Comparison of ENCODE assay signal across 27 cellular contexts in genomic region chr11:68224606-68225005, GRCh38.
"Had no signal": no experiment of that assay in that cellular context is flagged by ENCODE, and none has a peak within 500 bp of the region (broad histone marks: within the 10 kb centered on the region; RNA-seq: fewer than 3 reads in every experiment).

No MANE protein-coding gene starts in this region.

- H3K36me3 Mint-ChIP-seq: mesothelial cell of epicardium had no signal

- FAIRE-seq: colon, endometrium, islet of Langerhans, keratinocyte had no signal

- H3K4me1 ChIP-seq: esophagus squamous epithelium, gastrocnemius medialis, left lung, lower lobe of right lung had no signal

- H3K27ac ChIP-seq: coronary artery, epithelial cell of prostate, esophagus squamous epithelium, gastrocnemius medialis, hepatocyte, left lung, lower lobe of right lung had no signal

- H3K4me2 ChIP-seq: hepatocyte had no signal

- H2AFZ ChIP-seq: hepatocyte had no signal

- H3K9me3 ChIP-seq: esophagus squamous epithelium, gastrocnemius medialis had no signal

- H3K27me3 ChIP-seq: esophagus squamous epithelium, gastrocnemius medialis, hepatocyte, left lung had no signal

- H3K4me3 ChIP-seq: coronary artery, esophagus squamous epithelium, gastrocnemius medialis, hepatocyte, left lung, lower lobe of right lung, mucosa of descending colon had no signal

- DNase-seq: effector CD8-positive, alpha-beta T cell; effector memory CD8-positive, alpha-beta T cell; endodermal cell; erythroblast; esophagus squamous epithelium; foreskin fibroblast; foreskin melanocyte; gastrocnemius medialis; glutamatergic neuron; head of caudate nucleus; hypothalamus; left cardiac atrium; left lung; left ventricle myocardium superior; lower lobe of right lung; mesenchymal stem cell; mucosa of descending colon; naive B cell had no signal

- H3K4me1 Mint-ChIP-seq: endodermal cell, mesothelial cell of epicardium had no signal

- H3K27ac Mint-ChIP-seq: effector memory CD8-positive, alpha-beta T cell; endodermal cell; mesothelial cell of epicardium; naive B cell had no signal

- H3K36me3 ChIP-seq: esophagus squamous epithelium, gastrocnemius medialis, left lung, lower lobe of right lung had no signal

- ATAC-seq: effector memory CD8-positive, alpha-beta T cell; esophagus mucosa; gastrocnemius medialis; left cardiac atrium; left lung; left ventricle myocardium superior; lower lobe of right lung; mucosa of descending colon had no signal

- H3K79me2 ChIP-seq: hepatocyte had no signal

- H3K4me3 Mint-ChIP-seq: effector memory CD8-positive, alpha-beta T cell; endodermal cell; mesothelial cell of epicardium; naive B cell had no signal
